In the genomic region with DNA sequence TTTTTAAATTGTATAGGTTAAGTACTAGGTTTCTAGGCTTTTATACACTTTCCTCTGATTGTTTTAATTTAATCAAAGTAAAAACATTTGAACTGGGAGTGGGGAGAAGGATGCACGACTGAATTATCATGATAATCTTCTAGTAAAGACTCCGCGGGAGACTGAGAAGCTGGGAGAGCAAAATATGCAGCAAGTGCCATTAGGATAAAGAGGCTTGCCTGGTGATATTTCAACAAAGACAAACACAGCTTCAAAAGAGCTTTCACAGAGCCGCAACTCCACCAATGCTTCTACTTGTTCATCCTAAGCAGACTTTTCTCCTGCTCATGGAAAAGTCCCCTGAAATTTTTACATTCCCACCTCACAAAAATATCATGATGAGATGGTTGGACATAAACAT, we compare ENCODE assay signal across 28 cellular contexts.
A peak's percentile ranks its signal among the peaks of the same experiment; 100 is the strongest.
DNase-seq lines count a peak whose midpoint lies in the region; ATAC-seq, FAIRE-seq and TF ChIP-seq lines count a peak whose summit lies in the region.
"Had no signal": no experiment of that assay in that cellular context is flagged by ENCODE, and none has a peak within 500 bp of the region (broad histone marks: within the 10 kb centered on the region; RNA-seq: fewer than 3 reads in every experiment).

No MANE protein-coding gene starts in this region.

- 9% methylated on average over 4 of the region's 4 CpGs; no CpG with 5 or more reads in 1 of the 2 experiments for WGBS in H1 (ENCODE audit: extremely low coverage in 1 of 2, insufficient coverage in 1 of 2, insufficient read length in 1 of 2, insufficient replicate concordance in 2 of 2, low coverage in 1 of 2, low lambda C conversion rate in 2 of 2, missing lambda C conversion rate in 1 of 2), 2 experiments

- H3K23ac ChIP-seq in H1 (ENCODE audit: insufficient read length) = no peak overlapping the region

- H4K5ac ChIP-seq in H1 (ENCODE audit: insufficient read length, low read depth, low read length) = no peak overlapping the region

- peak overlapping the region; percentile 12; the same call in 1 of the 2 replicates for H3K4me3 ChIP-seq in HUES48 (ENCODE audit: low read depth, low read length)
- H3K4me3 ChIP-seq in H1 (ENCODE audit: extremely low read depth in 1 of 4, insufficient read depth in 2 of 4, low read depth in 3 of 4, low read length in 4 of 4) = peak overlapping the region in 1 of 4 experiments; percentile 18; a peak in 1 of 8 replicates
- H3K4me3 ChIP-seq in rectal smooth muscle tissue (ENCODE audit: low read length) = peak overlapping the region; percentile 24
- no peak overlapping the region for H3K4me3 ChIP-seq in PC-3 (ENCODE audit: low read length)
- H3K4me3 ChIP-seq: GM23248, left ventricle myocardium inferior had no signal

- no peak overlapping the region for H3K9ac ChIP-seq in HUES48 (ENCODE audit: low read depth, low read length)
- no peak overlapping the region for H3K9ac ChIP-seq in H1 (replicated peaks in 1 of 4; ENCODE audit: extremely low read depth in 1 of 4, low read depth in 3 of 4, low read length in 3 of 4)
- H3K9ac ChIP-seq in rectal smooth muscle tissue (ENCODE audit: low read length) = no peak overlapping the region
- H3K9ac ChIP-seq in PC-3 (ENCODE audit: low read length) = no peak overlapping the region
- H3K9ac ChIP-seq: GM23248 had no signal

- peak overlapping the region; percentile 25 to 49; a peak in 3 of 4 replicates for H3K4me2 ChIP-seq in H1 (ENCODE audit: insufficient read depth in 1 of 2, low read depth in 2 of 2, low read length in 2 of 2)
- H3K4me2 ChIP-seq in PC-3 (ENCODE audit: low read length) = no peak overlapping the region

- intact Hi-C loops in PC-3 (cut with micrococcal nuclease) = no loop called here

- no peak overlapping the region for H2BK15ac ChIP-seq in H1 (ENCODE audit: low read length)

- H2BK5ac ChIP-seq in H1 (ENCODE audit: low read depth, low read length) = no peak overlapping the region

- H3K18ac ChIP-seq in H1 (ENCODE audit: extremely low read depth, low read length) = no peak overlapping the region

- no peak for ATAC-seq in PC-3
- ATAC-seq in activated T-cell treated with anti-CD3 and anti-CD28 coated beads, Interleukin-2, amount 50 U/mL, for 72 hours (replicated peaks in 1 of 2) = no peak
- ATAC-seq: activated T-cell treated with anti-CD3 and anti-CD28 coated beads, Interleukin-2, amount 50 U/mL, for 4 hours; heart right ventricle had no signal

- no peak overlapping the region for H4K8ac ChIP-seq in H1 (ENCODE audit: extremely low read depth, insufficient read depth, low read length)

- no peak overlapping the region for H2BK20ac ChIP-seq in H1 (ENCODE audit: low read length)

- H4K20me1 ChIP-seq in H1 (replicated peaks in 1 of 2; ENCODE audit: control insufficient read depth in 1 of 2, insufficient read depth in 2 of 2, low read length in 2 of 2) = peaks cover 0 to 3% of the 10 kb centered on the region in 2 experiments
- no peaks in the 10 kb centered on the region for H4K20me1 ChIP-seq in PC-3 (ENCODE audit: low read length)

- TF ChIP-seq POLR2A in H1 (IDR thresholded peaks at IDR 0.05; ENCODE audit: control extremely low read depth in 1 of 2, low read depth in 2 of 2, low read length in 2 of 2) (no peak), H54 (IDR thresholded peaks at IDR 0.05; ENCODE audit: low read depth, low read length) (no peak)

- no peak overlapping the region for H3K56ac ChIP-seq in H1 (replicated peaks; ENCODE audit: insufficient read length, low read depth, low read length)

- TF ChIP-seq RAD21 in H1 (IDR thresholded peaks at IDR 0.05 in 1 of 2, conservative IDR thresholded peaks at IDR 0.05 in 1 of 2; ENCODE audit: low read depth in 2 of 2, low read length in 2 of 2) = no peak

- H3K14ac ChIP-seq in H1 (ENCODE audit: insufficient read length) = no peak overlapping the region

- H3K27ac ChIP-seq in HUES48 (ENCODE audit: low read depth, low read length) (peak overlapping the region; percentile 66), H1 (ENCODE audit: low read depth, low read length) (no peak overlapping the region), rectal smooth muscle tissue (ENCODE audit: low read depth, low read length) (peak overlapping the region; percentile 81), PC-3 (ENCODE audit: low read length) (no peak overlapping the region)
- H3K27ac ChIP-seq: GM23248, heart right ventricle, left ventricle myocardium inferior, neutrophil had no signal

- no TSS peak for BruUV-seq in PC-3 (replicated peaks; lab: Mats Ljungman, UMichigan)

- no peaks in the 10 kb centered on the region for H3K79me2 ChIP-seq in H1 (ENCODE audit: control insufficient read depth in 1 of 2, insufficient read depth in 2 of 2, low read length in 2 of 2)
- H3K79me2 ChIP-seq in PC-3 (ENCODE audit: low read length) = no peaks in the 10 kb centered on the region

- H4K91ac ChIP-seq in H1 (replicated peaks; ENCODE audit: insufficient read length, low read length) = no peak overlapping the region

- no peaks in the 10 kb centered on the region for H3F3A ChIP-seq in PC-3 (ENCODE audit: low read length, unreplicated experiment)

- FAIRE-seq in H1 (lab: Jason Lieb, UNC) (peak; percentile 32), H54 (lab: Jason Lieb, UNC) (no peak)
- FAIRE-seq: HTR-8/SVneo, islet of Langerhans had no signal

- H3K36me3 Mint-ChIP-seq in activated T-cell treated with anti-CD3 and anti-CD28 coated beads, Interleukin-2, amount 50 U/mL, for 72 hours (ENCODE audit: insufficient read depth in 2 of 2) = peaks cover 0 to 2% of the 10 kb centered on the region in 2 donors

- CTCF ChIA-PET in H1 (lab: Charles Lee; ENCODE audit: partially characterized antibody) (no interaction called here), PC-3 (lab: Charles Lee) (no interaction called here)

- peaks cover 0 to 3% of the 10 kb centered on the region in 2 donors for H3K9me3 Mint-ChIP-seq in activated T-cell treated with anti-CD3 and anti-CD28 coated beads, Interleukin-2, amount 50 U/mL, for 72 hours
- H3K9me3 Mint-ChIP-seq: activated T-cell treated with anti-CD3 and anti-CD28 coated beads, Interleukin-2, amount 50 U/mL, for 4 hours; T-helper 1 cell treated with Interleukin-12 subunit alpha and Interleukin-12 subunit beta and Interleukin-4 antibody, amounts not matched to agents 30 μg/mL and 1 μg/mL, for 36 hours had no signal

- no peak for DNase-seq in H1 (ENCODE audit: low read depth in 1 of 2, low spot score in 2 of 2)
- DNase-seq in iPS-NIHi11 (ENCODE audit: low spot score) = peak; percentile 21
- no peak for DNase-seq in PC-3
- DNase-seq in activated T-cell treated with anti-CD3 and anti-CD28 coated beads, Interleukin-2, amount 50 U/mL, for 72 hours = no peak
- DNase-seq in NCI-H1694 (lab: John Stamatoyannopoulos, UW) = no peak
- DNase-seq in H54 (ENCODE audit: insufficient read length, low spot score) = no peak
- DNase-seq: activated CD8-positive, alpha-beta memory T cell treated with anti-CD3 and anti-CD28 coated beads for 24 hours; activated naive CD4-positive, alpha-beta T cell; activated T-cell treated with anti-CD3 and anti-CD28 coated beads, Interleukin-2, amount 50 U/mL, for 4 hours; amniotic stem cell; cortex of kidney; DMS153; GM23248; heart right ventricle; KG1; left ventricle myocardium inferior; NCI-H1436 treated with DMSO at 0.1 percent for 48 hours; NCI-H2171 treated with DMSO at 0.1 percent for 48 hours; NCI-H526; RPMI8226; stimulated activated CD4-positive, alpha-beta T cell treated with anti-CD3 and anti-CD28 coated beads, Interleukin-1b, Interleukin-23, amount 100 ng/mL, for 48 hours had no signal

- no peaks in the 10 kb centered on the region for H3K4me1 Mint-ChIP-seq in activated T-cell treated with anti-CD3 and anti-CD28 coated beads, Interleukin-2, amount 50 U/mL, for 72 hours (ENCODE audit: low read depth)
- H3K4me1 Mint-ChIP-seq: B cell had no signal

- no peaks in the 10 kb centered on the region for H3K9me2 ChIP-seq in PC-3 (replicated peaks; ENCODE audit: low read length)

- TF ChIP-seq CTCF in H1 (IDR thresholded peaks at IDR 0.05; ENCODE audit: control extremely low read depth in 1 of 3, insufficient read depth in 1 of 3, low read depth in 1 of 3, low read length in 3 of 3) (no peak), PC-3 (conservative IDR thresholded peaks at IDR 0.05; ENCODE audit: low read depth, low read length) (no peak)

- H2BK12ac ChIP-seq in H1 (ENCODE audit: low read depth, low read length) = no peak overlapping the region

- no peak overlapping the region for H3K4ac ChIP-seq in H1 (replicated peaks; ENCODE audit: insufficient read length, low read depth, low read length)

- H3K9me3 ChIP-seq in HUES48 (ENCODE audit: control insufficient read depth, insufficient read depth, low read length) (no peaks in the 10 kb centered on the region), H1 (ENCODE audit: insufficient read depth in 2 of 2, low read depth in 1 of 2, low read length in 1 of 2) (no peaks in the 10 kb centered on the region), PC-3 (ENCODE audit: low read length) (no peaks in the 10 kb centered on the region)
- H3K9me3 ChIP-seq: heart right ventricle, left ventricle myocardium inferior, neutrophil had no signal

- H3K27me3 ChIP-seq in HUES48 (ENCODE audit: control insufficient read depth, insufficient read depth, low read length) = peaks cover 56% of the 10 kb centered on the region
- peaks cover 15 to 34% (median 29%) of the 10 kb centered on the region in 4 experiments for H3K27me3 ChIP-seq in H1 (replicated peaks in 1 of 4; ENCODE audit: control insufficient read depth in 3 of 4, extremely low read depth in 1 of 4, insufficient read depth in 3 of 4, low read length in 3 of 4)
- H3K27me3 ChIP-seq in rectal smooth muscle tissue (ENCODE audit: control insufficient read depth, insufficient read depth, low read length) = no peaks in the 10 kb centered on the region
- H3K27me3 ChIP-seq in PC-3 (ENCODE audit: low read length) = peaks cover 10% of the 10 kb centered on the region
- H3K27me3 ChIP-seq: neutrophil had no signal

- H2AFZ ChIP-seq in H1 (ENCODE audit: low read length) (no peak overlapping the region), PC-3 (ENCODE audit: low read length) (no peak overlapping the region)
- H2AFZ ChIP-seq: GM23248 had no signal

- no peak overlapping the region for H2BK120ac ChIP-seq in H1 (replicated peaks; ENCODE audit: low read depth, low read length)

- H2AK5ac ChIP-seq in H1 (ENCODE audit: low read depth, low read length) = no peak overlapping the region

- POLR2A ChIA-PET in H1 (lab: Charles Lee; ENCODE audit: partially characterized antibody) (interaction anchor here (0.8 kb wide), 1 partner anchor 233 kb away, joined by 3 read pairs; no protein-coding TSS in a partner anchor), PC-3 (lab: Charles Lee; ENCODE audit: unreplicated experiment) (no interaction called here)

- no peak overlapping the region for H3K4me3 Mint-ChIP-seq in activated T-cell treated with anti-CD3 and anti-CD28 coated beads, Interleukin-2, amount 50 U/mL, for 72 hours
- H3K4me3 Mint-ChIP-seq: activated T-cell treated with anti-CD3 and anti-CD28 coated beads, Interleukin-2, amount 50 U/mL, for 4 hours; B cell; T-helper 1 cell treated with Interleukin-12 subunit alpha and Interleukin-12 subunit beta and Interleukin-4 antibody, amounts not matched to agents 30 μg/mL and 1 μg/mL, for 36 hours had no signal

- H3K36me3 ChIP-seq in HUES48 (ENCODE audit: control insufficient read depth, insufficient read depth, low read length) = no peaks in the 10 kb centered on the region
- no peaks in the 10 kb centered on the region for H3K36me3 ChIP-seq in H1 (ENCODE audit: control insufficient read depth in 2 of 4, insufficient read depth in 4 of 4, low read length in 3 of 4)
- H3K36me3 ChIP-seq in rectal smooth muscle tissue (ENCODE audit: control insufficient read depth, insufficient read depth, low read length) = no peaks in the 10 kb centered on the region
- H3K36me3 ChIP-seq in PC-3 (ENCODE audit: low read depth, low read length) = no peaks in the 10 kb centered on the region
- H3K36me3 ChIP-seq: heart right ventricle, left ventricle myocardium inferior, neutrophil had no signal

- H3K27ac Mint-ChIP-seq in activated T-cell treated with anti-CD3 and anti-CD28 coated beads, Interleukin-2, amount 50 U/mL, for 72 hours = no peak overlapping the region
- H3K27ac Mint-ChIP-seq: B cell; T-helper 1 cell treated with Interleukin-12 subunit alpha and Interleukin-12 subunit beta and Interleukin-4 antibody, amounts not matched to agents 30 μg/mL and 1 μg/mL, for 36 hours had no signal

- 0 out of 2 replicates have a peak, but pooled peaks cover 2% of the 10 kb centered on the region for H3K23me2 ChIP-seq in H1 (ENCODE audit: low read depth, low read length)

- no peaks in the 10 kb centered on the region for H3K27me3 Mint-ChIP-seq in activated T-cell treated with anti-CD3 and anti-CD28 coated beads, Interleukin-2, amount 50 U/mL, for 72 hours (ENCODE audit: low read depth)
- H3K27me3 Mint-ChIP-seq: B cell had no signal

- H3K4me1 ChIP-seq in HUES48 (ENCODE audit: control insufficient read depth, insufficient read depth, low read length) (peaks cover 20% of the 10 kb centered on the region), H1 (replicated peaks in 1 of 4; ENCODE audit: control insufficient read depth in 3 of 4, insufficient read depth in 4 of 4, low read length in 3 of 4) (peaks cover 0 to 6% (median 2%) of the 10 kb centered on the region in 4 experiments; a peak in 4 of 7 replicates), rectal smooth muscle tissue (ENCODE audit: control insufficient read depth, insufficient read depth, low read length) (peaks cover 5% of the 10 kb centered on the region), PC-3 (ENCODE audit: insufficient read depth, low read length) (no peaks in the 10 kb centered on the region)
- H3K4me1 ChIP-seq: heart right ventricle, left ventricle myocardium inferior had no signal

- TF ChIP-seq EP300 in H1 (IDR thresholded peaks at IDR 0.05; ENCODE audit: borderline replicate concordance in 1 of 2, low read depth in 2 of 2, low read length in 2 of 2) = no peak

- no peaks in the 10 kb centered on the region for H3K79me1 ChIP-seq in H1 (ENCODE audit: low read depth, low read length)

Comparison
In these comparisons a context has a peak if more than half of its experiments do, and no peak if none do; other contexts are left out.
1. H3K27ac ChIP-seq: peak in HUES48 (single experiment) and rectal smooth muscle tissue (single experiment); none in H1 (single experiment) and PC-3 (single experiment).